Comparison of ENCODE assay signal across 8 cellular contexts in genomic region chr11:65720237-65720934, GRCh38. TPM values are rescaled to one million over a fixed set of nuclear protein-coding genes. Genes with fewer than 3 reads are reported as not detected.
DNase-seq lines count a peak whose midpoint lies in the region; ATAC-seq and TF ChIP-seq lines count a peak whose summit lies in the region.

TSS of gene RNASEH2C (minus strand) at chr11:65720798. CDS start at chr11:65720758, 40 bp downstream.

- no peaks in the 10 kb centered on the region for H3K9me3 ChIP-seq in colonic mucosa

- TF ChIP-seq CTCF in AG10803 (conservative IDR thresholded peaks at IDR 0.05; ENCODE audit: low read length) (no peak), colonic mucosa (IDR thresholded peaks at IDR 0.05) (no peak)

- H3K4me1 ChIP-seq in colonic mucosa, result peaks cover 13% of the 10 kb centered on the region

- no peaks in the 10 kb centered on the region for H3K36me3 ChIP-seq in colonic mucosa

- H3K4me3 ChIP-seq in AG10803 (ENCODE audit: low read length) (peak within 1 kb of the TSS; percentile 82), colonic mucosa (peak within 1 kb of the TSS; percentile 48)

- no peaks in the 10 kb centered on the region for H3K27me3 ChIP-seq in colonic mucosa

- ATAC-seq in GM19025 (IDR thresholded peaks at IDR 0.05; ENCODE audit: low read depth, unreplicated experiment) (peak; percentile 80), HG03280 (IDR thresholded peaks at IDR 0.05; ENCODE audit: unreplicated experiment) (peak; percentile 80), left colon (peak; percentile 95)

- intact Hi-C loops in colonic mucosa (cut with DNase I), result loop anchor here (10.0 kb wide), 2 partner anchors 54 to 274 kb away; no protein-coding TSS in a partner anchor
- intact Hi-C loops in left colon (cut with DNase I, micrococcal nuclease), result no loop called here

- peak within 1 kb of the TSS; percentile 81 for H3K27ac ChIP-seq in colonic mucosa

- peak; percentile 79 for DNase-seq in AG10803 (ENCODE audit: low read depth)
- peak; percentile 72 for DNase-seq in NCI-H460 (ENCODE audit: extremely low read depth, low read depth)
- peak; percentile 88 for DNase-seq in activated CD4-positive, alpha-beta T cell treated with anti-CD3 and anti-CD28 coated beads for 48 hours
- peak; percentile 87 for DNase-seq in colonic mucosa
- DNase-seq in left colon, result peak; percentile 79 to 89
- DNase-seq in stimulated activated CD4-positive, alpha-beta T cell treated with anti-CD3 and anti-CD28 coated beads, Interleukin-1b, Interleukin-23, amount 100 ng/mL, for 4 hours (ENCODE audit: low read depth in 2 of 2), result peak; percentile 56 to 72

- peak within 1 kb of the TSS; percentile 78 to 80 for H3K9ac ChIP-seq in colonic mucosa (ENCODE audit: low read depth in 2 of 2, low read length in 2 of 2)

RNA-seq across cellular contexts. Expression of gene RNASEH2C, which starts in this region (rescaled TPM):
- total RNA-seq in NCI-H460 (2014; rRNA removed; shearing (Covaris generic)), result 13.9 and 15.4 TPM in 2 replicates
- polyA plus RNA-seq in NCI-H460 (2014; cell fraction: nucleus; rRNA removed), result 78.4 and 158 TPM in 2 replicates
- total RNA-seq in colonic mucosa (10 to 100 TPM; 26.1 to 58.1 TPM), left colon (10 to 100 TPM; 23.7 to 31.2 TPM)

Comparison
In these comparisons a context has a peak if more than half of its experiments do, and no peak if none do; other contexts are left out.
1. Peak in every context shown above with its lines: DNase-seq, ATAC-seq, H3K4me3 ChIP-seq and H3K27ac ChIP-seq.